Comparison of ENCODE assay signal across 8 cellular contexts in the genomic region with DNA sequence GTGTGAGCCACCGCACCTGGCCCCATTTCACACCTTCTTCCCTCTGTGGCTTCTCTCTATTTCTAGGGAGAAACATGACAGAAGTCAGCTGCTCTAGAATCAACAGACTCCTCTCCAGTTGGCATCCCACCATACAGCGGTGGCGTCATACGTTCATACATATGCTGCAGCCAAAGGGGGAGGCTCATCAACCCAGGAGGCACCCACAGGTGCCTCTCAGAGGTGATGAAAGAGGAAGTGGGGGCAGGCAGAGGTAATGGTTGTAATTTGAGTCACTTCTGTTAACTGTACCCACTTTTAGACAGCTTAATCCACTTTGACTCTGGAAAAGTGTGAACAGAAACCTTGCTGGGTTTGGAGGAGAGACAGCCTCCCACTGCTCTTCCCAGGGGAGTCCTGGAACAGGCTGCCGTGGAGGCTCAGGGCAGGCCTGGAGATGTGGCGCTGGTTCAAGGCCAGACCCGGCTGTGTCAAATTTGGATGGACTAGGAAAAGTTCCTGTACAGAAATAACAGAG. TPM values are rescaled to one million over a fixed set of nuclear protein-coding genes. Genes with fewer than 3 reads are reported as not detected.
DNase-seq lines count a peak whose midpoint lies in the region; ATAC-seq and TF ChIP-seq lines count a peak whose summit lies in the region.

No MANE protein-coding gene starts in this region.

- no peaks in the 10 kb centered on the region for H3K9me3 Mint-ChIP-seq in CD8-positive, alpha-beta T cell
- H3K9me3 Mint-ChIP-seq in endodermal cell = no peaks in the 10 kb centered on the region

- H3K36me3 ChIP-seq in CD8-positive, alpha-beta T cell (ENCODE audit: insufficient read depth, low read length) = no peaks in the 10 kb centered on the region
- no peaks in the 10 kb centered on the region for H3K36me3 ChIP-seq in endodermal cell (ENCODE audit: control insufficient read depth, insufficient read depth, low read length)

- H3K27ac Mint-ChIP-seq in CD8-positive, alpha-beta T cell = no peak overlapping the region
- no peak overlapping the region for H3K27ac Mint-ChIP-seq in endodermal cell

- H3K4me3 Mint-ChIP-seq in CD8-positive, alpha-beta T cell = no peak overlapping the region
- H3K4me3 Mint-ChIP-seq in endodermal cell = no peak overlapping the region

- H3K9me3 ChIP-seq in CD8-positive, alpha-beta T cell (ENCODE audit: low read length) = no peaks in the 10 kb centered on the region
- H3K9me3 ChIP-seq in endodermal cell (ENCODE audit: control insufficient read depth, low read length) = no peaks in the 10 kb centered on the region

- peak in 3 of 7 experiments; percentile 23 to 64 (median 35) for DNase-seq in CD8-positive, alpha-beta T cell
- peak; percentile 45 to 53 for DNase-seq in activated CD4-positive, alpha-beta T cell treated with anti-CD3 and anti-CD28 coated beads, Interleukin-2, amount 50 U/mL, for 48 hours
- peak; percentile 21 for DNase-seq in stimulated activated CD4-positive, alpha-beta T cell treated with anti-CD3 and anti-CD28 coated beads, Interleukin-12 subunit alpha, Interleukin-12 subunit beta, amount 100 ng/mL, for 4 hours
- DNase-seq in NCI-H187 (lab: John Stamatoyannopoulos, UW) (no peak), iPS-NIHi7 (ENCODE audit: extremely low spot score) (no peak), endodermal cell (no peak)

- H3K4me1 Mint-ChIP-seq in CD8-positive, alpha-beta T cell (ENCODE audit: low read depth) = peaks cover 18% of the 10 kb centered on the region
- peaks cover 4% of the 10 kb centered on the region for H3K4me1 Mint-ChIP-seq in endodermal cell

- CTCF ChIA-PET in CD8-positive, alpha-beta T cell (lab: Charles Lee) = no interaction called here

- H3K27ac ChIP-seq in CD8-positive, alpha-beta T cell (ENCODE audit: low read depth, low read length) = no peak overlapping the region
- H3K27ac ChIP-seq in endodermal cell (ENCODE audit: low read depth, low read length) = no peak overlapping the region

- H3K4me1 ChIP-seq in CD8-positive, alpha-beta T cell (ENCODE audit: insufficient read depth, low read length) = no peaks in the 10 kb centered on the region
- no peaks in the 10 kb centered on the region for H3K4me1 ChIP-seq in endodermal cell (ENCODE audit: control insufficient read depth, insufficient read depth, low read length)

- no peak for TF ChIP-seq CTCF in CD8-positive, alpha-beta T cell (IDR thresholded peaks at IDR 0.05)
- TF ChIP-seq CTCF in endodermal cell (conservative IDR thresholded peaks at IDR 0.05) = no peak

- ATAC-seq in CD8-positive, alpha-beta T cell = peak; percentile 89
- ATAC-seq in GM19463 (IDR thresholded peaks at IDR 0.05; ENCODE audit: unreplicated experiment) = peak; percentile 77
- peak; percentile 72 for ATAC-seq in HG03439 (IDR thresholded peaks at IDR 0.05; ENCODE audit: unreplicated experiment)

- H3K4me3 ChIP-seq in CD8-positive, alpha-beta T cell (ENCODE audit: low read depth, low read length) = no peak overlapping the region
- H3K4me3 ChIP-seq in endodermal cell (ENCODE audit: low read length) = no peak overlapping the region

- H3K27me3 ChIP-seq in CD8-positive, alpha-beta T cell (ENCODE audit: insufficient read depth, low read length) = no peaks in the 10 kb centered on the region
- H3K27me3 ChIP-seq in endodermal cell (ENCODE audit: control insufficient read depth, insufficient read depth, low read length, poor library complexity, severe bottlenecking) = no peaks in the 10 kb centered on the region

- intact Hi-C loops in CD8-positive, alpha-beta T cell (cut with DNase I, micrococcal nuclease) = no loop called here

- no peaks in the 10 kb centered on the region for H3K27me3 Mint-ChIP-seq in CD8-positive, alpha-beta T cell (ENCODE audit: low read depth)
- peaks cover 11% of the 10 kb centered on the region for H3K27me3 Mint-ChIP-seq in endodermal cell (ENCODE audit: insufficient read depth)

- POLR2A ChIA-PET in CD8-positive, alpha-beta T cell (lab: Charles Lee) = interaction anchor here (0.6 kb wide), 2 partner anchors 9 to 327 kb away, joined by 3 read pairs; no protein-coding TSS in a partner anchor

- WGBS in endodermal cell (ENCODE audit: insufficient coverage in 1 of 2, insufficient read length in 1 of 2), 2 experiments = 88 to 91% methylated on average over 3 to 7 of the region's 7 CpGs

- H3K36me3 Mint-ChIP-seq in CD8-positive, alpha-beta T cell = no peaks in the 10 kb centered on the region
- no peaks in the 10 kb centered on the region for H3K36me3 Mint-ChIP-seq in endodermal cell (ENCODE audit: low read depth)

- H3K9ac ChIP-seq in endodermal cell (ENCODE audit: extremely low read depth, low read length, poor library complexity, severe bottlenecking) = no peak overlapping the region

RNA-seq across cellular contexts. Expression of gene SUB1, which starts 47.3 kb away (rescaled TPM):
- 100 to 1,000 TPM; 361 to 370 TPM for total RNA-seq in CD8-positive, alpha-beta T cell
- 100 to 1,000 TPM; 230 to 288 TPM for total RNA-seq in endodermal cell
- polyA plus RNA-seq in endodermal cell (2013, experiment 1 of 2) = 195 TPM
- polyA plus RNA-seq in endodermal cell (2013, experiment 2 of 2) = 208 TPM

Comparison
In these comparisons a context has a peak if more than half of its experiments do, and no peak if none do; other contexts are left out.
1. DNase-seq: peak in activated CD4-positive, alpha-beta T cell treated with anti-CD3 and anti-CD28 coated beads, Interleukin-2, amount 50 U/mL, for 48 hours (2 of 2) and stimulated activated CD4-positive, alpha-beta T cell treated with anti-CD3 and anti-CD28 coated beads, Interleukin-12 subunit alpha, Interleukin-12 subunit beta, amount 100 ng/mL, for 4 hours (single experiment); none in NCI-H187 (0 of 2), iPS-NIHi7 (single experiment) and endodermal cell (single experiment).
2. Peak in every context shown above with its lines, with median percentiles within 50 percentile points of each other: ATAC-seq.